In genomic region chr18:62500174-62500573, GRCh38 we compare ENCODE assay signal across 13 cellular contexts. TPM values are rescaled to one million over a fixed set of nuclear protein-coding genes. Genes with fewer than 3 reads are reported as not detected.
DNase-seq lines count a peak whose midpoint lies in the region; ATAC-seq and TF ChIP-seq lines count a peak whose summit lies in the region.
"Had no signal": no experiment of that assay in that cellular context is flagged by ENCODE, and none has a peak within 500 bp of the region (broad histone marks: within the 10 kb centered on the region; RNA-seq: fewer than 3 reads in every experiment).

No MANE protein-coding gene starts in this region.

- no peak for TF ChIP-seq RAD21 in liver (IDR thresholded peaks at IDR 0.05)

- 33% methylated on average over 1 of the region's 1 CpG for WGBS in liver

- H3K36me3 ChIP-seq in BLaER1 (no peaks in the 10 kb centered on the region), GM23338 (ENCODE audit: insufficient read depth) (no peaks in the 10 kb centered on the region), liver (ENCODE audit: control insufficient read depth in 4 of 4, insufficient read depth in 3 of 4, low read depth in 1 of 4, low read length in 3 of 4) (peaks cover 0 to 1% (median 0%) of the 10 kb centered on the region in 4 donors), osteoblast (ENCODE audit: insufficient read depth, low read length) (no peaks in the 10 kb centered on the region), ascending aorta (no peaks in the 10 kb centered on the region)

- H3K27me3 Mint-ChIP-seq in GM23338 (ENCODE audit: insufficient read depth, low read depth, poor library complexity) = peaks cover 2% of the 10 kb centered on the region
- peaks cover 7 to 19% of the 10 kb centered on the region in 2 donors for H3K27me3 Mint-ChIP-seq in natural killer cell treated with Interleukin-12 subunit alpha and Interleukin-12 subunit beta and Interleukin-15 and Interleukin-18, amount 100 ng/mL, for 72 hours
- H3K27me3 Mint-ChIP-seq: CD8-positive, alpha-beta memory T cell had no signal

- H3K9me3 ChIP-seq in BLaER1 (peaks cover 22% of the 10 kb centered on the region), liver (ENCODE audit: control insufficient read depth in 4 of 4, low read length in 3 of 4) (no peaks in the 10 kb centered on the region), osteoblast (ENCODE audit: low read depth, low read length) (no peaks in the 10 kb centered on the region), ascending aorta (no peaks in the 10 kb centered on the region)
- H3K9me3 ChIP-seq: Caco-2 had no signal

- H3K4me1 ChIP-seq in BLaER1 = peaks cover 20% of the 10 kb centered on the region
- H3K4me1 ChIP-seq in GM23338 (ENCODE audit: insufficient read depth) = no peaks in the 10 kb centered on the region
- peaks cover 11 to 41% (median 36%) of the 10 kb centered on the region in 4 donors for H3K4me1 ChIP-seq in liver (ENCODE audit: control insufficient read depth in 4 of 4, insufficient read depth in 4 of 4, low read length in 3 of 4)
- H3K4me1 ChIP-seq in osteoblast (ENCODE audit: insufficient read depth, low read length) = no peaks in the 10 kb centered on the region
- no peaks in the 10 kb centered on the region for H3K4me1 ChIP-seq in ascending aorta
- H3K4me1 ChIP-seq: Caco-2 had no signal

- H3K79me2 ChIP-seq in GM23338 (replicated peaks; ENCODE audit: insufficient read depth) (no peaks in the 10 kb centered on the region), osteoblast (ENCODE audit: insufficient read depth, low read length) (no peaks in the 10 kb centered on the region)

- H3K4me3 ChIP-seq in BLaER1 (no peak overlapping the region), GM23338 (no peak overlapping the region), liver (ENCODE audit: low read depth in 1 of 3, low read length in 3 of 3) (no peak overlapping the region), osteoblast (ENCODE audit: insufficient read depth, low read length) (no peak overlapping the region), ascending aorta (no peak overlapping the region)

- intact Hi-C loops in ascending aorta (cut with DNase I) = no loop called here

- ATAC-seq in GM23338 (no peak; the same call in 2 of the 3 replicates), HG03457 (IDR thresholded peaks at IDR 0.05; ENCODE audit: unreplicated experiment) (no peak)
- ATAC-seq in natural killer cell treated with Interleukin-12 subunit alpha and Interleukin-12 subunit beta and Interleukin-15 and Interleukin-18, amount 100 ng/mL, for 72 hours = no peak
- ATAC-seq: HCT116 had no signal

- no peaks in the 10 kb centered on the region for H3F3A ChIP-seq in GM23338 (replicated peaks; ENCODE audit: low read depth)

- no peaks in the 10 kb centered on the region for H3K36me3 Mint-ChIP-seq in GM23338 (ENCODE audit: low read depth)
- H3K36me3 Mint-ChIP-seq in natural killer cell treated with Interleukin-12 subunit alpha and Interleukin-12 subunit beta and Interleukin-15 and Interleukin-18, amount 100 ng/mL, for 72 hours = no peaks in the 10 kb centered on the region

- no peak overlapping the region for H3K4me3 Mint-ChIP-seq in GM23338
- no peak overlapping the region for H3K4me3 Mint-ChIP-seq in natural killer cell treated with Interleukin-12 subunit alpha and Interleukin-12 subunit beta and Interleukin-15 and Interleukin-18, amount 100 ng/mL, for 72 hours
- H3K4me3 Mint-ChIP-seq: CD8-positive, alpha-beta memory T cell had no signal

- peak overlapping the region; percentile 77 for H3K4me2 ChIP-seq in BLaER1
- H3K4me2 ChIP-seq in GM23338 = no peak overlapping the region
- H3K4me2 ChIP-seq in osteoblast (ENCODE audit: insufficient read depth, low read length) = no peak overlapping the region

- no peaks in the 10 kb centered on the region; the same call in 2 of the 3 replicates for H3K9me3 Mint-ChIP-seq in GM23338
- H3K9me3 Mint-ChIP-seq in natural killer cell treated with Interleukin-12 subunit alpha and Interleukin-12 subunit beta and Interleukin-15 and Interleukin-18, amount 100 ng/mL, for 72 hours = no peaks in the 10 kb centered on the region
- H3K9me3 Mint-ChIP-seq: CD8-positive, alpha-beta memory T cell had no signal

- TF ChIP-seq CTCF in GM23338 (conservative IDR thresholded peaks at IDR 0.05; ENCODE audit: low read depth in 2 of 2) (no peak), liver (IDR thresholded peaks at IDR 0.05; ENCODE audit: low read depth, low read length, missing input control) (no peak), osteoblast (IDR thresholded peaks at IDR 0.05; ENCODE audit: extremely low read depth, low read depth, low read length) (no peak), ascending aorta (IDR thresholded peaks at IDR 0.05) (no peak)

- H3K27me3 ChIP-seq in BLaER1 = no peaks in the 10 kb centered on the region
- no peaks in the 10 kb centered on the region for H3K27me3 ChIP-seq in GM23338 (ENCODE audit: insufficient read depth)
- H3K27me3 ChIP-seq in liver (ENCODE audit: control insufficient read depth in 4 of 4, insufficient read depth in 4 of 4, low read length in 3 of 4) = no peaks in the 10 kb centered on the region
- peaks cover 13% of the 10 kb centered on the region for H3K27me3 ChIP-seq in osteoblast (ENCODE audit: insufficient read depth, low read length)
- no peaks in the 10 kb centered on the region for H3K27me3 ChIP-seq in ascending aorta

- no peaks in the 10 kb centered on the region for H3K9me2 ChIP-seq in GM23338 (ENCODE audit: insufficient read depth)

- H4K20me1 ChIP-seq in BLaER1 (no peaks in the 10 kb centered on the region), GM23338 (replicated peaks; ENCODE audit: insufficient read depth) (no peaks in the 10 kb centered on the region), osteoblast (ENCODE audit: insufficient read depth, low read length) (no peaks in the 10 kb centered on the region)

- H3K27ac ChIP-seq in BLaER1 (no peak overlapping the region), GM23338 (ENCODE audit: low read depth) (no peak overlapping the region), liver (ENCODE audit: low read depth in 1 of 2, low read length in 2 of 2) (no peak overlapping the region), osteoblast (ENCODE audit: low read depth, low read length) (no peak overlapping the region), ascending aorta (no peak overlapping the region)

- H3K9ac ChIP-seq in BLaER1 = no peak overlapping the region
- H3K9ac ChIP-seq in liver (ENCODE audit: low read depth in 1 of 2, low read length in 2 of 2) = no peak overlapping the region

- DNase-seq in GM23338 (ENCODE audit: low spot score) = no peak
- DNase-seq in osteoblast (ENCODE audit: insufficient read length, low spot score, missing footprints) = peak; percentile 25
- no peak for DNase-seq in ascending aorta (ENCODE audit: low spot score in 2 of 2)
- DNase-seq in natural killer cell treated with Interleukin-12 subunit alpha and Interleukin-12 subunit beta and Interleukin-15 and Interleukin-18, amount 100 ng/mL, for 72 hours (ENCODE audit: low spot score) = no peak
- DNase-seq: ACHN; Caco-2; CD8-positive, alpha-beta memory T cell; DMS53; IMR-90 had no signal

- H2AFZ ChIP-seq in GM23338 (peak overlapping the region; percentile 88; the same call in 1 of the 2 replicates), osteoblast (ENCODE audit: low read length) (no peak overlapping the region)

- no peak overlapping the region for H3K27ac Mint-ChIP-seq in GM23338
- no peak overlapping the region for H3K27ac Mint-ChIP-seq in natural killer cell treated with Interleukin-12 subunit alpha and Interleukin-12 subunit beta and Interleukin-15 and Interleukin-18, amount 100 ng/mL, for 72 hours

- no peaks in the 10 kb centered on the region; the same call in 2 of the 3 replicates for H3K4me1 Mint-ChIP-seq in GM23338
- peaks cover 0 to 3% of the 10 kb centered on the region in 2 donors for H3K4me1 Mint-ChIP-seq in natural killer cell treated with Interleukin-12 subunit alpha and Interleukin-12 subunit beta and Interleukin-15 and Interleukin-18, amount 100 ng/mL, for 72 hours (ENCODE audit: low read depth in 2 of 2)

TF ChIP-seq in GM23338, 12 proteins besides CTCF, POLR2A, EP300 and RAD21 (continues in another document):
- TF ChIP-seq STAT1 (IDR thresholded peaks at IDR 0.05; ENCODE audit: unreplicated experiment) (no peak), POLR2AphosphoS5 (IDR thresholded peaks at IDR 0.05; ENCODE audit: low read depth) (no peak), EZH2 (IDR thresholded peaks at IDR 0.05; ENCODE audit: low read depth, unreplicated experiment) (no peak), ZNF331 (CRISPR knock-in tag; IDR thresholded peaks at IDR 0.05; ENCODE audit: low read depth) (no peak), ZNF114 (CRISPR knock-in tag; IDR thresholded peaks at IDR 0.05) (no peak), CREB1 (CRISPR knock-in tag; IDR thresholded peaks at IDR 0.05; ENCODE audit: low read depth) (no peak), EZH2phosphoT487 (IDR thresholded peaks at IDR 0.05; ENCODE audit: unreplicated experiment) (no peak), JUNB (IDR thresholded peaks at IDR 0.05; ENCODE audit: unreplicated experiment) (no peak)

TF ChIP-seq in liver, 16 proteins besides CTCF, POLR2A, EP300 and RAD21:
- no peak for TF ChIP-seq FOXA1 (IDR thresholded peaks at IDR 0.05)
- TF ChIP-seq YY1 (IDR thresholded peaks at IDR 0.05) = peak; percentile 40
- no peak for TF ChIP-seq RXRA (IDR thresholded peaks at IDR 0.05)

RNA-seq across cellular contexts. Expression of gene ZCCHC2, which starts 22.7 kb away (rescaled TPM):
- total RNA-seq in GM23338 (2014; rRNA removed; shearing (Covaris generic)) = 14.4 and 15.4 TPM in 2 replicates
- 4.9 and 5.4 TPM in 2 replicates for polyA plus RNA-seq in GM23338 (2016; fragmentation: Nextera tagmentation; extraction: Ambion mirVana)
- 10 to 100 TPM; 11.9 to 25.4 TPM for total RNA-seq in liver
- polyA plus RNA-seq in liver = 1 to 10 TPM; 7.1 to 9.8 TPM
- total RNA-seq in osteoblast = 7.4 and 10.1 TPM in 2 replicates
- 22.9 TPM for total RNA-seq in ascending aorta
- 10 to 100 TPM; 46.3 to 51.2 TPM for total RNA-seq in natural killer cell treated with Interleukin-12 subunit alpha and Interleukin-12 subunit beta and Interleukin-15 and Interleukin-18, amount 100 ng/mL, for 72 hours
